ENCODE assay signal across 9 cellular contexts in genomic region chr3:16888785-16889607, GRCh38. TPM values are rescaled to one million over a fixed set of nuclear protein-coding genes. Genes with fewer than 3 reads are reported as not detected.
DNase-seq lines count a peak whose midpoint lies in the region; ATAC-seq and TF ChIP-seq lines count a peak whose summit lies in the region.
"Had no signal": no experiment of that assay in that cellular context is flagged by ENCODE, and none has a peak within 500 bp of the region (broad histone marks: within the 10 kb centered on the region; RNA-seq: fewer than 3 reads in every experiment).

No MANE protein-coding gene starts in this region.

- peaks cover 2% of the 10 kb centered on the region for H3K36me3 Mint-ChIP-seq in IgD-negative memory B cell
- no peaks in the 10 kb centered on the region for H3K36me3 Mint-ChIP-seq in nephron progenitor cell (ENCODE audit: low read depth)

- H3K4me3 Mint-ChIP-seq in IgD-negative memory B cell (peak overlapping the region; percentile 73 to 98 (median 94)), nephron progenitor cell (no peak overlapping the region)

- peak; percentile 78 for DNase-seq in GM12865 (ENCODE audit: low read depth)
- DNase-seq in fibroblast of the aortic adventitia (ENCODE audit: low read depth), result no peak
- no peak for DNase-seq in LoVo (ENCODE audit: low spot score)
- no peak for DNase-seq in left lung
- no peak for DNase-seq in AG08395 (ENCODE audit: low spot score)
- no peak for DNase-seq in nephron progenitor cell

- ATAC-seq in GM21515 (IDR thresholded peaks at IDR 0.05; ENCODE audit: unreplicated experiment) (peak; percentile 40), left lung (no peak)

- intact Hi-C loops in left lung (cut with DNase I), result no loop called here

- H3K36me3 ChIP-seq in left lung, result no peaks in the 10 kb centered on the region

- H3K27me3 Mint-ChIP-seq in IgD-negative memory B cell, result no peaks in the 10 kb centered on the region
- H3K27me3 Mint-ChIP-seq in nephron progenitor cell (ENCODE audit: low read depth, poor library complexity), result peaks cover 15% of the 10 kb centered on the region

- no peaks in the 10 kb centered on the region for H3K27me3 ChIP-seq in left lung

- H3K9me3 Mint-ChIP-seq in IgD-negative memory B cell, result no peaks in the 10 kb centered on the region
- H3K9me3 Mint-ChIP-seq in nephron progenitor cell, result no peaks in the 10 kb centered on the region

- H3K27ac ChIP-seq in left lung, result no peak overlapping the region

- H3K27ac Mint-ChIP-seq in IgD-negative memory B cell, result peak overlapping the region; percentile 89 to 97 (median 94)
- H3K27ac Mint-ChIP-seq in nephron progenitor cell, result no peak overlapping the region

- no peaks in the 10 kb centered on the region for H3K9me3 ChIP-seq in left lung

- H3K4me3 ChIP-seq in GM12865 (ENCODE audit: low read depth, low read length) (peak overlapping the region; percentile 94), fibroblast of the aortic adventitia (ENCODE audit: low read depth, low read length) (peak overlapping the region; percentile 15), left lung (no peak overlapping the region)
- H3K4me3 ChIP-seq: skin epidermis had no signal

- H3K4me1 Mint-ChIP-seq in IgD-negative memory B cell (peaks cover 63 to 73% (median 73%) of the 10 kb centered on the region in 3 donors), nephron progenitor cell (peaks cover 30% of the 10 kb centered on the region)

- no peak for TF ChIP-seq CTCF in GM12865 (IDR thresholded peaks at IDR 0.05; ENCODE audit: insufficient read depth, low read depth, low read length, missing control alignments)
- TF ChIP-seq CTCF in fibroblast of the aortic adventitia (IDR thresholded peaks at IDR 0.05; ENCODE audit: insufficient read depth, low read length), result no peak
- TF ChIP-seq CTCF in left lung (IDR thresholded peaks at IDR 0.05), result no peak
- TF ChIP-seq CTCF in nephron progenitor cell (IDR thresholded peaks at IDR 0.05), result no peak

- H3K4me1 ChIP-seq in left lung, result peaks cover 0 to 56% of the 10 kb centered on the region in 2 donors

RNA-seq across cellular contexts. Expression of gene PLCL2, which starts 4.2 kb away (rescaled TPM):
- polyA plus RNA-seq in IgD-negative memory B cell, result 43.4 TPM
- total RNA-seq in fibroblast of the aortic adventitia (ENCODE audit: low replicate concordance) (11.6 and 22.7 TPM in 2 replicates), left lung (10 to 100 TPM in 1 of 2 donors, 1 to 10 TPM in 1; 7.8 to 10.1 TPM)

Comparison
In these comparisons a context has a peak if more than half of its experiments do, and no peak if none do; other contexts are left out.
1. H3K4me3 ChIP-seq: peak in GM12865 (single experiment) and fibroblast of the aortic adventitia (single experiment); none in left lung (0 of 2).